Comparison of ENCODE assay signal across 16 cellular contexts in the genomic region with DNA sequence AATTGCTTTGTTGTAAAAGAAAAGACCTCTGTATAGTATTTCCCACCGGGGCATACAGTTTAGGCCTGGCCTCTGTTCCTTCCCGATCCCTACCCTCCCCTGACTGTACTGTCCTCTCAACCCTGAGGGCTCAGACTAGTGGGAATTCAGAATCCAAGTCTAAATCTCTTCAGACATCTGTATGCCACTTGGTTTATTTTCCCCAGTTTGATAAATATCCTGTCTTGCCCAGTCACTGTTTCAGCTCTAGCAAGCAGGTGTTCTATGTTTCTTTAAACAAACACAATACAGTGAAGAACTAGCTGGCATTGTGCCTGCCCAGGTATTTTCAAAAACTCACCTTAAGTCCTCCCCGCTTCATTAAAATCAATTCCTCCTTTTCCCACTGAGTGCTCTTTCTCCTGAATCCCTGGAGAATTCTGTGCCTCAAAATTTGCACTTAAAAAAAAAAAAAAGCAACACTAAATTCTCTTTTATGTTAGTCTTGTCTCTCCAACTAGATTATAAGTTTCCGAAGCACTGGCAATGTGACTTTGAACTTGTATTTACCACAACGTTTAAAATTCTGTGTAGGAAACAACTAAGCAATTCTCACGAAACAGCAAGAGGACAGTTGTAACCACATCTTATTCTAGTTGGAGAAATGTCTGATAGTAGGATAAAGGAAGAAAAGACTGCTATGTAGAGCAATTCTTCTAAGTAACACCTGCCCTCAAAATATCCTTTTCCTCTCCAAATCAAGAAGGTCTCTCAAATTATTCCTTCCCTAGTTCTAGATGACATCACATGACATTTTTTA.
DNase-seq lines count a peak whose midpoint lies in the region; ATAC-seq and TF ChIP-seq lines count a peak whose summit lies in the region.
"Had no signal": no experiment of that assay in that cellular context is flagged by ENCODE, and none has a peak within 500 bp of the region (broad histone marks: within the 10 kb centered on the region; RNA-seq: fewer than 3 reads in every experiment).

No MANE protein-coding gene starts in this region.

- intact Hi-C loops in Right ventricle myocardium superior (cut with DNase I): no loop called here

- no peak for ATAC-seq in HG02870 (IDR thresholded peaks at IDR 0.05; ENCODE audit: unreplicated experiment)
- no peak for ATAC-seq in GM18867 (IDR thresholded peaks at IDR 0.05; ENCODE audit: unreplicated experiment)
- no peak for ATAC-seq in Right ventricle myocardium superior (ENCODE audit: poor library complexity)
- ATAC-seq: gastrocnemius medialis had no signal

- H3K27me3 ChIP-seq in SK-N-SH (ENCODE audit: insufficient read depth): no peaks in the 10 kb centered on the region
- H3K27me3 ChIP-seq: ascending aorta, gastrocnemius medialis, Peyer's patch had no signal

- no peak for DNase-seq in activated naive CD4-positive, alpha-beta T cell treated with anti-CD3 and anti-CD28 coated beads, Interleukin-2, amount 10 ng/mL, durations not matched to agents 7 days and 5 days
- no peak for DNase-seq in activated naive CD4-positive, alpha-beta T cell (lab: John Stamatoyannopoulos, UW)
- peak; percentile 21 for DNase-seq in NCI-H1417 treated with DMSO at 0.1 percent for 48 hours (lab: John Stamatoyannopoulos, UW)
- DNase-seq in SK-N-SH: peak; percentile 44
- no peak for DNase-seq in progenitor cell of endocrine pancreas (ENCODE audit: low spot score, unreplicated experiment)
- no peak for DNase-seq in Right ventricle myocardium superior
- DNase-seq: endodermal cell; gastrocnemius medialis; NCI-H1930; Peyer's patch; retina; stimulated activated CD4-positive, alpha-beta T cell treated with anti-CD3 and anti-CD28 coated beads, Interleukin-4, amount 100 ng/mL, for 24 hours; stimulated activated naive CD4-positive, alpha-beta T cell had no signal

- H3K27me3 Mint-ChIP-seq in activated naive CD4-positive, alpha-beta T cell treated with anti-CD3 and anti-CD28 coated beads, Interleukin-2, amount 10 ng/mL, durations not matched to agents 7 days and 5 days: peaks cover 5% of the 10 kb centered on the region
- H3K27me3 Mint-ChIP-seq in progenitor cell of endocrine pancreas: no peaks in the 10 kb centered on the region

- H3K9ac ChIP-seq in SK-N-SH: no peak overlapping the region

- TF ChIP-seq EP300 in SK-N-SH (IDR thresholded peaks at IDR 0.05; ENCODE audit: borderline replicate concordance in 1 of 2, low read depth in 1 of 2, low read length in 1 of 2): no peak

- no peak overlapping the region for H3K4me3 Mint-ChIP-seq in activated naive CD4-positive, alpha-beta T cell treated with anti-CD3 and anti-CD28 coated beads, Interleukin-2, amount 10 ng/mL, durations not matched to agents 7 days and 5 days
- H3K4me3 Mint-ChIP-seq in progenitor cell of endocrine pancreas (ENCODE audit: low read depth): no peak overlapping the region
- H3K4me3 Mint-ChIP-seq: endodermal cell had no signal

- CTCF ChIA-PET in activated naive CD4-positive, alpha-beta T cell treated with anti-CD3 and anti-CD28 coated beads, Interleukin-2, amount 10 ng/mL, durations not matched to agents 7 days and 5 days (lab: Charles Lee): interaction anchor here (1.1 kb wide), 1 partner anchor 29 kb away, joined by 4 read pairs; no protein-coding TSS in a partner anchor
- CTCF ChIA-PET in SK-N-SH (lab: Yijun Ruan, JAX): interaction anchor here (1.1 kb wide), 1 partner anchor 10 kb away, joined by 4 read pairs; no protein-coding TSS in a partner anchor

- WGBS in SK-N-SH (ENCODE audit: low lambda C conversion rate): 64% methylated on average over 6 of the region's 6 CpGs

- peaks cover 6% of the 10 kb centered on the region for H3K9me3 Mint-ChIP-seq in activated naive CD4-positive, alpha-beta T cell treated with anti-CD3 and anti-CD28 coated beads, Interleukin-2, amount 10 ng/mL, durations not matched to agents 7 days and 5 days
- H3K9me3 Mint-ChIP-seq in progenitor cell of endocrine pancreas (ENCODE audit: low read depth): peaks cover 3% of the 10 kb centered on the region

- H3K27ac Mint-ChIP-seq in activated naive CD4-positive, alpha-beta T cell treated with anti-CD3 and anti-CD28 coated beads, Interleukin-2, amount 10 ng/mL, durations not matched to agents 7 days and 5 days: peak overlapping the region; percentile 70
- H3K27ac Mint-ChIP-seq in progenitor cell of endocrine pancreas: peak overlapping the region; percentile 26
- H3K27ac Mint-ChIP-seq: endodermal cell had no signal

- peak overlapping the region; percentile 65; the same call in 1 of the 2 replicates for H3K4me2 ChIP-seq in SK-N-SH

- no peak overlapping the region for H3K4me3 ChIP-seq in SK-N-SH (ENCODE audit: low read depth in 2 of 2, low read length in 1 of 2)
- H3K4me3 ChIP-seq: gastrocnemius medialis, Peyer's patch had no signal

- H3K4me1 ChIP-seq in SK-N-SH (ENCODE audit: control insufficient read depth in 1 of 2, insufficient read depth in 2 of 2, low read depth in 1 of 2, low read length in 1 of 2): peaks cover 6 to 23% of the 10 kb centered on the region in 2 experiments; a peak in 2 of 4 replicates
- H3K4me1 ChIP-seq: gastrocnemius medialis, Peyer's patch had no signal

- H3K79me2 ChIP-seq in SK-N-SH (ENCODE audit: insufficient read depth): no peaks in the 10 kb centered on the region

- H3K27ac ChIP-seq in SK-N-SH (ENCODE audit: low read depth in 2 of 2, low read length in 1 of 2): peak overlapping the region; percentile 12 to 92; a peak in 3 of 4 replicates
- H3K27ac ChIP-seq: gastrocnemius medialis, Peyer's patch had no signal

- 0 out of 2 replicates have a peak overlapping the region, but pooled peaks have one; percentile 29 for H2AFZ ChIP-seq in SK-N-SH (ENCODE audit: low read depth)

- H4K20me1 ChIP-seq in SK-N-SH (ENCODE audit: insufficient read depth): no peaks in the 10 kb centered on the region

- peaks cover 3% of the 10 kb centered on the region for H3K36me3 Mint-ChIP-seq in activated naive CD4-positive, alpha-beta T cell treated with anti-CD3 and anti-CD28 coated beads, Interleukin-2, amount 10 ng/mL, durations not matched to agents 7 days and 5 days
- no peaks in the 10 kb centered on the region for H3K36me3 Mint-ChIP-seq in progenitor cell of endocrine pancreas (ENCODE audit: insufficient read depth)

- H3K9me3 ChIP-seq in SK-N-SH: no peaks in the 10 kb centered on the region
- H3K9me3 ChIP-seq: ascending aorta, gastrocnemius medialis, Peyer's patch had no signal

- no peak for TF ChIP-seq RAD21 in SK-N-SH (IDR thresholded peaks at IDR 0.05; ENCODE audit: low read length)

- H3K4me1 Mint-ChIP-seq in activated naive CD4-positive, alpha-beta T cell treated with anti-CD3 and anti-CD28 coated beads, Interleukin-2, amount 10 ng/mL, durations not matched to agents 7 days and 5 days: peaks cover 39% of the 10 kb centered on the region
- H3K4me1 Mint-ChIP-seq in progenitor cell of endocrine pancreas (ENCODE audit: low read depth): peaks cover 19% of the 10 kb centered on the region
- H3K4me1 Mint-ChIP-seq: endodermal cell had no signal

- no peak for TF ChIP-seq CTCF in SK-N-SH (IDR thresholded peaks at IDR 0.05)
- TF ChIP-seq CTCF in progenitor cell of endocrine pancreas (IDR thresholded peaks at IDR 0.05; ENCODE audit: unreplicated experiment): no peak

- POLR2A ChIA-PET in SK-N-SH (lab: Yijun Ruan, JAX): interaction anchor here (0.5 kb wide), 1 partner anchor 274 kb away, joined by 3 read pairs; no protein-coding TSS in a partner anchor

- no peaks in the 10 kb centered on the region for H3K36me3 ChIP-seq in SK-N-SH (replicated peaks in 1 of 2; ENCODE audit: control insufficient read depth in 1 of 2, insufficient read depth in 2 of 2, low read length in 1 of 2)
- H3K36me3 ChIP-seq: ascending aorta, gastrocnemius medialis, Peyer's patch had no signal

- H3K9me2 ChIP-seq in SK-N-SH: no peaks in the 10 kb centered on the region

- H3F3A ChIP-seq in SK-N-SH (replicated peaks; ENCODE audit: insufficient read depth): peaks cover 9% of the 10 kb centered on the region

TF ChIP-seq in SK-N-SH, 30 proteins besides CTCF, POLR2A, EP300 and RAD21:
- TF ChIP-seq TEAD4 (IDR thresholded peaks at IDR 0.05; ENCODE audit: borderline replicate concordance, insufficient read depth) (no peak), TCF12 (IDR thresholded peaks at IDR 0.05) (no peak), SIN3A (IDR thresholded peaks at IDR 0.05; ENCODE audit: borderline replicate concordance, low read depth, low read length) (no peak)

Comparison
In these comparisons a context has a peak if more than half of its experiments do, and no peak if none do; other contexts are left out.
1. DNase-seq: peak in NCI-H1417 treated with DMSO at 0.1 percent for 48 hours (single experiment) and SK-N-SH (single experiment); none in activated naive CD4-positive, alpha-beta T cell treated with anti-CD3 and anti-CD28 coated beads, Interleukin-2, amount 10 ng/mL, durations not matched to agents 7 days and 5 days (single experiment), activated naive CD4-positive, alpha-beta T cell (0 of 4), progenitor cell of endocrine pancreas (single experiment) and Right ventricle myocardium superior (single experiment).